Comparison of ENCODE assay signal across 18 cellular contexts in genomic region chr6:136104556-136104955, GRCh38.
DNase-seq lines count a peak whose midpoint lies in the region; ATAC-seq and TF ChIP-seq lines count a peak whose summit lies in the region.
"Had no signal": no experiment of that assay in that cellular context is flagged by ENCODE, and none has a peak within 500 bp of the region (broad histone marks: within the 10 kb centered on the region; RNA-seq: fewer than 3 reads in every experiment).

No MANE protein-coding gene starts in this region.

- ATAC-seq in HG03097 (IDR thresholded peaks at IDR 0.05; ENCODE audit: low FRiP score, unreplicated experiment), result no peak
- ATAC-seq in GM19397 (IDR thresholded peaks at IDR 0.05; ENCODE audit: unreplicated experiment), result no peak
- ATAC-seq: left colon, Panc1 had no signal

- TF ChIP-seq CTCF in AG10803 (conservative IDR thresholded peaks at IDR 0.05; ENCODE audit: low read length), result no peak
- no peak for TF ChIP-seq CTCF in choroid plexus epithelial cell (conservative IDR thresholded peaks at IDR 0.05; ENCODE audit: low read depth, low read length)

- DNase-seq in AG10803 (ENCODE audit: low read depth), result peak; percentile 44
- DNase-seq in choroid plexus epithelial cell (ENCODE audit: low read depth), result peak; percentile 53
- DNase-seq in iris pigment epithelial cell (ENCODE audit: low read depth), result peak; percentile 33
- peak; percentile 30 for DNase-seq in renal cortical epithelial cell (ENCODE audit: low read depth)
- DNase-seq in activated naive CD4-positive, alpha-beta T cell (lab: John Stamatoyannopoulos, UW), result no peak
- no peak for DNase-seq in AG20443 (ENCODE audit: low spot score)
- DNase-seq: activated CD4-positive, CD25-positive, alpha-beta regulatory T cell treated with anti-CD3 and anti-CD28 coated beads, Interleukin-2, amount 50 U/mL, for 72 hours; CD4-positive, alpha-beta T cell; DMS53; effector memory CD4-positive, alpha-beta T cell; NCI-H146; stimulated activated CD8-positive, alpha-beta memory T cell treated with anti-CD3 and anti-CD28 coated beads, Interleukin-4, amount 100 ng/mL, for 48 hours; T-helper 9 cell had no signal

- H3K4me3 ChIP-seq in AG10803 (ENCODE audit: low read length) (no peak overlapping the region), choroid plexus epithelial cell (ENCODE audit: low read depth, low read length) (no peak overlapping the region)
- H3K4me3 ChIP-seq: mucosa of descending colon had no signal

Comparison
In these comparisons a context has a peak if more than half of its experiments do, and no peak if none do; other contexts are left out.
1. DNase-seq: peak in AG10803 (single experiment), choroid plexus epithelial cell (single experiment), iris pigment epithelial cell (single experiment) and renal cortical epithelial cell (single experiment); none in activated naive CD4-positive, alpha-beta T cell (0 of 4) and AG20443 (single experiment).